8 cellular contexts compared by ENCODE assay signal in genomic region chr22:24629069-24629468, GRCh38. TPM values are rescaled to one million over a fixed set of nuclear protein-coding genes. Genes with fewer than 3 reads are reported as not detected.
A peak's percentile ranks its signal among the peaks of the same experiment; 100 is the strongest.
DNase-seq lines count a peak whose midpoint lies in the region; ATAC-seq, FAIRE-seq and TF ChIP-seq lines count a peak whose summit lies in the region.
"Not testable (repeated sequence)": the region's sequence is repeated elsewhere in the genome, so short reads cannot be mapped to it uniquely, and the experiment has no call there.

No MANE protein-coding gene starts in this region.

- H3K9me3 ChIP-seq in OCI-LY1 (ENCODE audit: low read length); left ventricle myocardium inferior (replicated peaks); pancreas; uterus: not testable (repeated sequence)

- CTCF ChIA-PET in activated CD4-positive, alpha-beta memory T cell treated with anti-CD3 and anti-CD28 coated beads, Interleukin-2, amount 10 ng/mL, durations not matched to agents 7 days and 5 days (lab: Charles Lee), result not testable (repeated sequence)

- not testable (repeated sequence) for H3K27me3 Mint-ChIP-seq in activated CD4-positive, alpha-beta memory T cell treated with anti-CD3 and anti-CD28 coated beads, Interleukin-2, amount 10 ng/mL, durations not matched to agents 7 days and 5 days

- H3K79me2 ChIP-seq in OCI-LY1 (ENCODE audit: insufficient read depth, low read length), result not testable (repeated sequence)

- H3K27ac Mint-ChIP-seq in activated CD4-positive, alpha-beta memory T cell treated with anti-CD3 and anti-CD28 coated beads, Interleukin-2, amount 10 ng/mL, durations not matched to agents 7 days and 5 days, result not testable (repeated sequence)

- H3K27ac ChIP-seq in OCI-LY1 (ENCODE audit: low read depth, low read length, poor library complexity, severe bottlenecking); left ventricle myocardium inferior (replicated peaks); pancreas; uterus: not testable (repeated sequence)

- H3F3A ChIP-seq in OCI-LY1 (ENCODE audit: insufficient read depth, low read length), result not testable (repeated sequence)

- POLR2A ChIA-PET in activated CD4-positive, alpha-beta memory T cell treated with anti-CD3 and anti-CD28 coated beads, Interleukin-2, amount 10 ng/mL, durations not matched to agents 7 days and 5 days (lab: Charles Lee), result not testable (repeated sequence)

- DNase-seq in DMS153 treated with DMSO at 0.1 percent for 48 hours (lab: John Stamatoyannopoulos, UW; ENCODE audit: unreplicated experiment) (peak; percentile 4), HK-2 (ENCODE audit: unreplicated experiment) (peak; percentile 19), dermis blood vessel endothelial cell (peak; percentile 62)
- DNase-seq in activated CD4-positive, alpha-beta memory T cell treated with anti-CD3 and anti-CD28 coated beads, Interleukin-2, amount 10 ng/mL, durations not matched to agents 7 days and 5 days, result peak; percentile 24
- DNase-seq in left ventricle myocardium inferior, pancreas, uterus: not testable (repeated sequence)

- peak; percentile 22; the same call in 1 of the 2 replicates for TF ChIP-seq CTCF in OCI-LY1 (IDR thresholded peaks at IDR 0.05; ENCODE audit: low read length)
- TF ChIP-seq CTCF in left ventricle myocardium inferior (IDR thresholded peaks at IDR 0.05; ENCODE audit: borderline replicate concordance), result peak; percentile 49
- TF ChIP-seq CTCF in pancreas (IDR thresholded peaks at IDR 0.05), result peak in 3 of 4 donors; percentile 16 to 28 (median 17)
- peak; percentile 12 to 35 (median 29) for TF ChIP-seq CTCF in uterus (IDR thresholded peaks at IDR 0.05)

- not testable (repeated sequence) for H4K20me1 ChIP-seq in OCI-LY1 (ENCODE audit: insufficient read depth, low read length)

- not testable (repeated sequence) for H3K4me3 ChIP-seq in OCI-LY1 (ENCODE audit: low read depth, low read length, poor library complexity, severe bottlenecking); left ventricle myocardium inferior; pancreas; uterus

- ATAC-seq in pancreas, result not testable (repeated sequence)

- H3K9me3 Mint-ChIP-seq in activated CD4-positive, alpha-beta memory T cell treated with anti-CD3 and anti-CD28 coated beads, Interleukin-2, amount 10 ng/mL, durations not matched to agents 7 days and 5 days, result not testable (repeated sequence)

- not testable (repeated sequence) for H3K4me1 ChIP-seq in OCI-LY1 (ENCODE audit: insufficient read depth, low read length, severe bottlenecking); left ventricle myocardium inferior; pancreas; uterus

- H2AFZ ChIP-seq in OCI-LY1 (ENCODE audit: low read length), result not testable (repeated sequence)

- not testable (repeated sequence) for H3K9me2 ChIP-seq in OCI-LY1 (ENCODE audit: low read depth, low read length)

- H3K4me3 Mint-ChIP-seq in activated CD4-positive, alpha-beta memory T cell treated with anti-CD3 and anti-CD28 coated beads, Interleukin-2, amount 10 ng/mL, durations not matched to agents 7 days and 5 days, result not testable (repeated sequence)

- 56 to 65% methylated on average over 9 of the region's 11 CpGs for WGBS in pancreas, 2 donors

- not testable (repeated sequence) for H3K36me3 ChIP-seq in OCI-LY1 (ENCODE audit: insufficient read depth, low read length); left ventricle myocardium inferior; pancreas; uterus

- intact Hi-C loops in left ventricle myocardium inferior (cut with micrococcal nuclease); pancreas (cut with DNase I); uterus (cut with DNase I; ENCODE audit: low total_unique reads): not testable (repeated sequence)

- H3K36me3 Mint-ChIP-seq in activated CD4-positive, alpha-beta memory T cell treated with anti-CD3 and anti-CD28 coated beads, Interleukin-2, amount 10 ng/mL, durations not matched to agents 7 days and 5 days (ENCODE audit: low read depth), result not testable (repeated sequence)

- not testable (repeated sequence) for H3K27me3 ChIP-seq in OCI-LY1 (ENCODE audit: insufficient read depth, low read length); left ventricle myocardium inferior (ENCODE audit: low read depth); pancreas; uterus

- not testable (repeated sequence) for TF ChIP-seq POLR2A in uterus (IDR thresholded peaks at IDR 0.05)

- H3K4me1 Mint-ChIP-seq in activated CD4-positive, alpha-beta memory T cell treated with anti-CD3 and anti-CD28 coated beads, Interleukin-2, amount 10 ng/mL, durations not matched to agents 7 days and 5 days, result not testable (repeated sequence)

- H3K4me2 ChIP-seq in OCI-LY1 (ENCODE audit: low read length), result not testable (repeated sequence)

- FAIRE-seq in pancreas (lab: Jason Lieb, UNC), result not testable (repeated sequence)

- not testable (repeated sequence) for H3K9ac ChIP-seq in OCI-LY1 (ENCODE audit: low read length)

RNA-seq across cellular contexts. Expression of gene GGT1, which starts 26.1 kb away (rescaled TPM):
- total RNA-seq in activated CD4-positive, alpha-beta memory T cell treated with anti-CD3 and anti-CD28 coated beads, Interleukin-2, amount 10 ng/mL, durations not matched to agents 7 days and 5 days, result 10 to 100 TPM; 64.6 to 68.4 TPM
- 2.2 and 2.6 TPM in 2 replicates for total RNA-seq in dermis blood vessel endothelial cell
- 1.1 TPM for total RNA-seq in left ventricle myocardium inferior
- total RNA-seq in pancreas, result 10 to 100 TPM; 23.5 to 60.1 (median 42.8) TPM
- polyA plus RNA-seq in pancreas, result 100 to 1,000 TPM in 1 of 2 donors, 10 to 100 TPM in 1; 92.9 to 195 TPM
- total RNA-seq in uterus, result 1 to 10 TPM in 2 of 4 donors, not detected in 2; 4.1 to 9.6 TPM

RNA-seq across cellular contexts. Expression of gene LRRC75B, which starts 36.2 kb away (rescaled TPM):
- 1 to 10 TPM in 1 of 2 experiments, under 1 TPM in 1; 0.93 to 2.1 TPM for total RNA-seq in activated CD4-positive, alpha-beta memory T cell treated with anti-CD3 and anti-CD28 coated beads, Interleukin-2, amount 10 ng/mL, durations not matched to agents 7 days and 5 days
- 3.4 and 6.3 TPM in 2 replicates for total RNA-seq in dermis blood vessel endothelial cell
- total RNA-seq in left ventricle myocardium inferior, result 5.6 TPM
- total RNA-seq in pancreas, result 10 to 100 TPM in 3 of 6 donors, 1 to 10 TPM in 3; 8.3 to 20.2 (median 9.8) TPM
- polyA plus RNA-seq in pancreas, result 100 to 1,000 TPM; 101 to 106 TPM
- 10 to 100 TPM in 2 of 4 donors, 1 to 10 TPM in 1, under 1 TPM in 1; 0.88 to 16.2 (median 8.2) TPM for total RNA-seq in uterus
